Comparison of ENCODE assay signal across 26 cellular contexts in the genomic region with DNA sequence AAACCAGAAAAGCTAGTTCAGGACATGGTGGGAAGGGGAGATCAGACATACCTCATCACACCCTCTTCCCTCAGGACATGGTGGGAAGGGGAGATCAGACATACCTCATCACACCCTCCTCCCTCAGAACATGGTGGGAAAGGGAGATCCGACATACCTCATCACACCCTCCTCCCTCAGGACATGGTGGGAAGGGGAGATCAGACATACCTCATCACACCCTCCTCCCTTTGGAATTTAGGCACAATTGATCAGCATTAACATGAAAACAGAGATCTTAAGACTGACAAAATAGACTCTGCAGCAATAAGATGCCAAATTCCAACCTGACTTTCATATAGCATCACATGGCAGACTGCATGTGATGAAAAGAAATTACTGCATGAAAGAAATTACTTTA.
A peak's percentile ranks its signal among the peaks of the same experiment; 100 is the strongest.
DNase-seq lines count a peak whose midpoint lies in the region; ATAC-seq, FAIRE-seq and TF ChIP-seq lines count a peak whose summit lies in the region.
"Had no signal": no experiment of that assay in that cellular context is flagged by ENCODE, and none has a peak within 500 bp of the region (broad histone marks: within the 10 kb centered on the region; RNA-seq: fewer than 3 reads in every experiment).

No MANE protein-coding gene starts in this region.

- H4K5ac ChIP-seq in H1 (ENCODE audit: insufficient read length, low read depth, low read length), result no peak overlapping the region

- no peak overlapping the region for H2AFZ ChIP-seq in H1 (ENCODE audit: low read length)
- H2AFZ ChIP-seq: GM23248 had no signal

- FAIRE-seq in H1 (lab: Jason Lieb, UNC), result peak; percentile 93
- peak; percentile 89 for FAIRE-seq in urothelium cell line (lab: Jason Lieb, UNC)
- FAIRE-seq: GM12892, HepG2, K562 had no signal

- H3K79me2 ChIP-seq in H1 (ENCODE audit: control insufficient read depth in 1 of 2, insufficient read depth in 2 of 2, low read length in 2 of 2), result no peaks in the 10 kb centered on the region

- H3K27ac ChIP-seq in HUES48 (ENCODE audit: low read depth, low read length) (peak overlapping the region; percentile 60), H1 (ENCODE audit: low read depth, low read length) (no peak overlapping the region), esophagus squamous epithelium (no peak overlapping the region)
- H3K27ac ChIP-seq: GM23248, RWPE1 had no signal

- H2BK120ac ChIP-seq in H1 (replicated peaks; ENCODE audit: low read depth, low read length), result no peak overlapping the region

- POLR2A ChIA-PET in H1 (lab: Charles Lee; ENCODE audit: partially characterized antibody), result no interaction called here

- TF ChIP-seq RAD21 in H1 (IDR thresholded peaks at IDR 0.05 in 1 of 2, conservative IDR thresholded peaks at IDR 0.05 in 1 of 2; ENCODE audit: low read depth in 2 of 2, low read length in 2 of 2), result no peak

- WGBS in H1 (ENCODE audit: extremely low coverage in 1 of 2, insufficient coverage in 1 of 2, insufficient read length in 1 of 2, insufficient replicate concordance in 2 of 2, low coverage in 1 of 2, low lambda C conversion rate in 2 of 2, missing lambda C conversion rate in 1 of 2), 2 experiments, result 83% methylated on average over 1 of the region's 1 CpG; no CpG with 5 or more reads in 1 of the 2 experiments
- WGBS in esophagus squamous epithelium, 2 donors, result 78 to 88% methylated on average over 1 of the region's 1 CpG

- H3K18ac ChIP-seq in H1 (ENCODE audit: extremely low read depth, low read length), result peak overlapping the region; percentile 79

- TF ChIP-seq POLR2A in H1 (IDR thresholded peaks at IDR 0.05; ENCODE audit: control extremely low read depth in 1 of 2, low read depth in 2 of 2, low read length in 2 of 2), result no peak
- no peak for TF ChIP-seq POLR2A in esophagus squamous epithelium (IDR thresholded peaks at IDR 0.05)

- ATAC-seq in GM21737 (IDR thresholded peaks at IDR 0.05; ENCODE audit: unreplicated experiment), result no peak
- ATAC-seq: HCT116, HepG2, K562 had no signal

- no peak overlapping the region for H3K4ac ChIP-seq in H1 (replicated peaks; ENCODE audit: insufficient read length, low read depth, low read length)

- H2BK15ac ChIP-seq in H1 (ENCODE audit: low read length), result no peak overlapping the region

- H3K14ac ChIP-seq in H1 (ENCODE audit: insufficient read length), result no peak overlapping the region

- H3K56ac ChIP-seq in H1 (replicated peaks; ENCODE audit: insufficient read length, low read depth, low read length), result no peak overlapping the region

- H3K4me1 ChIP-seq in HUES48 (ENCODE audit: control insufficient read depth, insufficient read depth, low read length), result peaks cover 10% of the 10 kb centered on the region
- H3K4me1 ChIP-seq in H1 (replicated peaks in 1 of 4; ENCODE audit: control insufficient read depth in 3 of 4, insufficient read depth in 4 of 4, low read length in 3 of 4), result peaks cover 0 to 2% (median 1%) of the 10 kb centered on the region in 4 experiments; a peak in 2 of 7 replicates
- H3K4me1 ChIP-seq in esophagus squamous epithelium, result no peaks in the 10 kb centered on the region

- TF ChIP-seq EP300 in H1 (IDR thresholded peaks at IDR 0.05; ENCODE audit: borderline replicate concordance in 1 of 2, low read depth in 2 of 2, low read length in 2 of 2), result no peak

- H3K23me2 ChIP-seq in H1 (ENCODE audit: low read depth, low read length), result no peaks in the 10 kb centered on the region

- CTCF ChIA-PET in H1 (lab: Charles Lee; ENCODE audit: partially characterized antibody), result interaction anchor here (0.6 to 1.4 kb wide), 2 partner anchors 153 to 676 kb away, joined by 3 to 7 read pairs; no protein-coding TSS in a partner anchor

- peak overlapping the region; percentile 45; the same call in 1 of the 2 replicates for H2BK5ac ChIP-seq in H1 (ENCODE audit: low read depth, low read length)

- H3K9me3 ChIP-seq in HUES48 (ENCODE audit: control insufficient read depth, insufficient read depth, low read length) (no peaks in the 10 kb centered on the region), H1 (ENCODE audit: insufficient read depth in 2 of 2, low read depth in 1 of 2, low read length in 1 of 2) (peaks cover 5% of the 10 kb centered on the region in 2 experiments; a peak in 1 of 4 replicates), esophagus squamous epithelium (no peaks in the 10 kb centered on the region)

- H4K91ac ChIP-seq in H1 (replicated peaks; ENCODE audit: insufficient read length, low read length), result no peak overlapping the region

- no peaks in the 10 kb centered on the region for H3K27me3 ChIP-seq in HUES48 (ENCODE audit: control insufficient read depth, insufficient read depth, low read length)
- no peaks in the 10 kb centered on the region for H3K27me3 ChIP-seq in H1 (replicated peaks in 1 of 4; ENCODE audit: control insufficient read depth in 3 of 4, extremely low read depth in 1 of 4, insufficient read depth in 3 of 4, low read length in 3 of 4)
- no peaks in the 10 kb centered on the region for H3K27me3 ChIP-seq in esophagus squamous epithelium

- H3K36me3 ChIP-seq in HUES48 (ENCODE audit: control insufficient read depth, insufficient read depth, low read length) (no peaks in the 10 kb centered on the region), H1 (ENCODE audit: control insufficient read depth in 2 of 4, insufficient read depth in 4 of 4, low read length in 3 of 4) (no peaks in the 10 kb centered on the region; a peak in 1 of 8 replicates), esophagus squamous epithelium (no peaks in the 10 kb centered on the region)

- DNase-seq in H1 (ENCODE audit: low read depth in 1 of 2, low spot score in 2 of 2) (peak in 1 of 2 experiments; percentile 19), iPS-NIHi11 (ENCODE audit: low spot score) (peak; percentile 12), urothelium cell line (ENCODE audit: low spot score) (no peak), esophagus squamous epithelium (lab: John Stamatoyannopoulos, UW) (no peak), HuH-7 (ENCODE audit: low spot score) (no peak)
- DNase-seq in stimulated activated CD4-positive, alpha-beta T cell treated with anti-CD3 and anti-CD28 coated beads, Interleukin-4, amount 100 ng/mL, for 4 hours, result no peak
- DNase-seq: CD8-positive, alpha-beta memory T cell; DMS 273 treated with DMSO at 0.1 percent for 48 hours; DMS79 treated with DMSO at 0.1 percent for 48 hours; GM23248; Kasumi-1; NCI-H1092 treated with DMSO at 0.1 percent for 48 hours; NCI-H1436 treated with DMSO at 0.1 percent for 48 hours; NCI-H1930; NCI-H2107; NCI-H524 treated with DMSO at 0.1 percent for 48 hours; NCI-H82; NK-92 treated with Interleukin-12 subunit alpha and Interleukin-12 subunit beta, amount 100 ng/mL, for 24 hours; SHP77 had no signal

- H3K23ac ChIP-seq in H1 (ENCODE audit: insufficient read length), result no peak overlapping the region

- H3K4me3 ChIP-seq in HUES48 (ENCODE audit: low read depth, low read length), result no peak overlapping the region
- H3K4me3 ChIP-seq in H1 (ENCODE audit: extremely low read depth in 1 of 4, insufficient read depth in 2 of 4, low read depth in 3 of 4, low read length in 4 of 4), result no peak overlapping the region
- no peak overlapping the region for H3K4me3 ChIP-seq in esophagus squamous epithelium
- H3K4me3 ChIP-seq: GM23248, K562 had no signal

- no peak overlapping the region; the same call in 1 of the 2 replicates for H2AK5ac ChIP-seq in H1 (ENCODE audit: low read depth, low read length)

- H3K9ac ChIP-seq in HUES48 (ENCODE audit: low read depth, low read length) (no peak overlapping the region), H1 (replicated peaks in 1 of 4; ENCODE audit: extremely low read depth in 1 of 4, low read depth in 3 of 4, low read length in 3 of 4) (no peak overlapping the region)
- H3K9ac ChIP-seq: GM23248 had no signal

- no peak overlapping the region; a peak in 1 of 4 replicates for H3K4me2 ChIP-seq in H1 (ENCODE audit: insufficient read depth in 1 of 2, low read depth in 2 of 2, low read length in 2 of 2)

- H3K79me1 ChIP-seq in H1 (ENCODE audit: low read depth, low read length), result no peaks in the 10 kb centered on the region

- no peak overlapping the region for H2BK20ac ChIP-seq in H1 (ENCODE audit: low read length)

- TF ChIP-seq CTCF in H1 (IDR thresholded peaks at IDR 0.05; ENCODE audit: control extremely low read depth in 1 of 3, insufficient read depth in 1 of 3, low read depth in 1 of 3, low read length in 3 of 3) (no peak), esophagus squamous epithelium (IDR thresholded peaks at IDR 0.05) (no peak)

- H4K8ac ChIP-seq in H1 (ENCODE audit: extremely low read depth, insufficient read depth, low read length), result no peak overlapping the region

- H4K20me1 ChIP-seq in H1 (replicated peaks in 1 of 2; ENCODE audit: control insufficient read depth in 1 of 2, insufficient read depth in 2 of 2, low read length in 2 of 2), result no peaks in the 10 kb centered on the region

- intact Hi-C loops in esophagus squamous epithelium (cut with DNase I), result no loop called here

- H2BK12ac ChIP-seq in H1 (ENCODE audit: low read depth, low read length), result no peak overlapping the region

TF ChIP-seq in H1, 55 proteins besides CTCF, POLR2A, EP300 and RAD21:
- peak; percentile 87 for TF ChIP-seq TEAD4 (IDR thresholded peaks at IDR 0.05; ENCODE audit: low read depth, low read length)
- TF ChIP-seq, protein P1, sequence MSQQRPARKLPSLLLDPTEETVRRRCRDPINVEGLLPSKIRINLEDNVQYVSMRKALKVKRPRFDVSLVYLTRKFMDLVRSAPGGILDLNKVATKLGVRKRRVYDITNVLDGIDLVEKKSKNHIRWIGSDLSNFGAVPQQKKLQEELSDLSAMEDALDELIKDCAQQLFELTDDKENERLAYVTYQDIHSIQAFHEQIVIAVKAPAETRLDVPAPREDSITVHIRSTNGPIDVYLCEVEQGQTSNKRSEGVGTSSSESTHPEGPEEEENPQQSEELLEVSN (IDR thresholded peaks at IDR 0.05), result peak; percentile 48; the same call in 1 of the 2 replicates
- TF ChIP-seq, protein P2, sequence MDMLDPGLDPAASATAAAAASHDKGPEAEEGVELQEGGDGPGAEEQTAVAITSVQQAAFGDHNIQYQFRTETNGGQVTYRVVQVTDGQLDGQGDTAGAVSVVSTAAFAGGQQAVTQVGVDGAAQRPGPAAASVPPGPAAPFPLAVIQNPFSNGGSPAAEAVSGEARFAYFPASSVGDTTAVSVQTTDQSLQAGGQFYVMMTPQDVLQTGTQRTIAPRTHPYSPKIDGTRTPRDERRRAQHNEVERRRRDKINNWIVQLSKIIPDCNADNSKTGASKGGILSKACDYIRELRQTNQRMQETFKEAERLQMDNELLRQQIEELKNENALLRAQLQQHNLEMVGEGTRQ (IDR thresholded peaks at IDR 0.05; ENCODE audit: low read length), result no peak
